In the genomic region with DNA sequence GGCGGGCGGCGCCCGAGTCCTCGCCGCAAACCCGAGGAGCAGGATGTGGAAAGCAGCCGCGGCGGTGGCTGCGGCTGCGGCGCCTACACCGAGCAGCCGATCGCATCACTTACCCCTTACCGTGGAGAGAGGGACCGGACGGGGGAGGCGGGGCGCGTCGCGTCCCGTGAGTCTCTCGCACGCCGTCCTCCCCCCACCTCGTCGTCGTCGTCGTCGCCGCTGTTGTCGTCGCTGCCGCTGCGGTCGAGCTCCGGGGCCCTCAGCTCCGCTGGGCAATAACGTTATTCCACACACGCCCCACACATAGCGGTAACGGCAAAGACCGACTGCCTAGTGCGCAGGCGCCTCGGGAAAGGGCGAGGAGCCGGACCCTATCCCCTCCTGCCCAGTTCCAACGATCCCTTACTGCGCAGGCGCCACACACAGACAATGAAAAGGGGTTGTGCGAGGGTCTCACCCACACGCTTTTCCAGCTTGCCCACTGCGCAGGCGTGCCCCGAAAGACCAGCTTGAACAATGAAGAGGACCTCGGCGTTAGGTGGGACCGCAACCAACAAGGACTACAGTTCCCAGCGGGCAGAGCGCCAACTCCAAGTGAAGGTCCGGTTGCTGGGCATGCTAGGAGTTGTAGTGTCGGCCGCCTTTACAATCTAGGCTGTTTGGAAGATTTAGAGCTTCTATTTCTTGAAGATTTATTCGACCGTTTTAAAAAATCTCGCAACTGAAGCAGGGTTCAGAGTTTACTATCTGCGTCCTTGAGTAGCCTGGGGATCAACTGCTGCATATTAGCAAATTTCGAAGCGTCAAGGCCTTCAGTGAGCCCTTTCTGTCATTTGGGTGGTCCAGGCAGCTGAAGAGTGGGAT, we compare ENCODE assay signal across 8 cellular contexts. TPM values are rescaled to one million over a fixed set of nuclear protein-coding genes. Genes with fewer than 3 reads are reported as not detected.
A peak's percentile ranks its signal among the peaks of the same experiment; 100 is the strongest.
DNase-seq lines count a peak whose midpoint lies in the region; ATAC-seq and TF ChIP-seq lines count a peak whose summit lies in the region.

A gene (minus strand): TSS at position 355 of the 864 bp plus-strand sequence. CDS start 30,001 bp downstream, outside the sequence.

- H3K4me3 Mint-ChIP-seq in glutamatergic neuron (ENCODE audit: unreplicated experiment) (peak within 1 kb of the TSS; percentile 99), osteocyte (ENCODE audit: unreplicated experiment) (peak within 1 kb of the TSS; percentile 96)

- H3K4me1 Mint-ChIP-seq in glutamatergic neuron (ENCODE audit: low read depth, unreplicated experiment): peaks cover 13% of the 10 kb centered on the region
- peaks cover 48% of the 10 kb centered on the region for H3K4me1 Mint-ChIP-seq in osteocyte (ENCODE audit: unreplicated experiment)

- peak within 1 kb of the TSS; percentile 91 for H3K4me3 ChIP-seq in HFF-Myc (replicated peaks; ENCODE audit: low read depth, low read length)
- H3K4me3 ChIP-seq in thymus (ENCODE audit: low read length): peak within 1 kb of the TSS; percentile 82

- no peaks in the 10 kb centered on the region for H3K36me3 ChIP-seq in thymus (ENCODE audit: control insufficient read depth, insufficient read depth)

- no peaks in the 10 kb centered on the region for H3K27me3 ChIP-seq in thymus (ENCODE audit: control insufficient read depth, insufficient read depth)

- no peaks in the 10 kb centered on the region for H3K9me3 ChIP-seq in thymus (ENCODE audit: control insufficient read depth)

- ATAC-seq in SK-N-SH treated with all-trans-retinoic acid at 6 μM for 48 hours: peak; percentile 78
- peak; percentile 65 to 67 for ATAC-seq in activated naive CD4-positive, alpha-beta T cell treated with anti-CD3 and anti-CD28 coated beads, Interleukin-2, amount 50 U/mL, for 72 hours

- WGBS in thymus: under 1% methylated on average over 74 of the region's 74 CpGs

- H3K9me3 Mint-ChIP-seq in activated naive CD4-positive, alpha-beta T cell treated with anti-CD3 and anti-CD28 coated beads, Interleukin-2, amount 50 U/mL, for 72 hours: no peaks in the 10 kb centered on the region
- H3K9me3 Mint-ChIP-seq in glutamatergic neuron (ENCODE audit: unreplicated experiment) (peaks cover 14% of the 10 kb centered on the region), osteocyte (ENCODE audit: unreplicated experiment) (no peaks in the 10 kb centered on the region)

- peaks cover 9% of the 10 kb centered on the region for H3K4me1 ChIP-seq in thymus (ENCODE audit: control insufficient read depth, insufficient read depth, low read length)

- peaks cover 6% of the 10 kb centered on the region in 2 donors for H3K36me3 Mint-ChIP-seq in activated naive CD4-positive, alpha-beta T cell treated with anti-CD3 and anti-CD28 coated beads, Interleukin-2, amount 50 U/mL, for 72 hours
- no peaks in the 10 kb centered on the region for H3K36me3 Mint-ChIP-seq in glutamatergic neuron (ENCODE audit: unreplicated experiment)
- H3K36me3 Mint-ChIP-seq in osteocyte (ENCODE audit: unreplicated experiment): no peaks in the 10 kb centered on the region

- peaks cover 12% of the 10 kb centered on the region for H3K27me3 Mint-ChIP-seq in glutamatergic neuron (ENCODE audit: unreplicated experiment)
- H3K27me3 Mint-ChIP-seq in osteocyte (ENCODE audit: unreplicated experiment): no peaks in the 10 kb centered on the region

- TF ChIP-seq CTCF in HFF-Myc (IDR thresholded peaks at IDR 0.05; ENCODE audit: low read depth, low read length, missing control alignments) (no peak), glutamatergic neuron (IDR thresholded peaks at IDR 0.05; ENCODE audit: partially characterized antibody, unreplicated experiment) (no peak), osteocyte (IDR thresholded peaks at IDR 0.05) (no peak)

- peak; percentile 68 for DNase-seq in GM04503 (ENCODE audit: low read depth)
- DNase-seq in HFF-Myc (ENCODE audit: extremely low read depth, low read depth): peak; percentile 94
- peak; percentile 99 for DNase-seq in NAMALWA (ENCODE audit: low spot score)
- DNase-seq in activated naive CD4-positive, alpha-beta T cell treated with anti-CD3 and anti-CD28 coated beads, Interleukin-2, amount 50 U/mL, for 72 hours (ENCODE audit: low spot score in 2 of 2): peak; percentile 80 to 92
- DNase-seq in glutamatergic neuron: peak; percentile 100
- DNase-seq in osteocyte (ENCODE audit: extremely low spot score, unreplicated experiment): peak; percentile 99

- peak within 1 kb of the TSS; percentile 96 for H3K27ac ChIP-seq in thymus (ENCODE audit: low read depth)

- peak within 1 kb of the TSS; percentile 99 to 100 for H3K27ac Mint-ChIP-seq in activated naive CD4-positive, alpha-beta T cell treated with anti-CD3 and anti-CD28 coated beads, Interleukin-2, amount 50 U/mL, for 72 hours
- H3K27ac Mint-ChIP-seq in glutamatergic neuron (ENCODE audit: unreplicated experiment) (peak within 1 kb of the TSS; percentile 100), osteocyte (ENCODE audit: unreplicated experiment) (peak within 1 kb of the TSS; percentile 96)

TF ChIP-seq in SK-N-SH treated with all-trans-retinoic acid at 6 μM for 48 hours, 23 proteins besides CTCF, POLR2A, EP300 and RAD21:
- TF ChIP-seq BACH2 (CRISPR knock-in tag; IDR thresholded peaks at IDR 0.05; ENCODE audit: borderline replicate concordance) (no peak), OSR1 (CRISPR knock-in tag; IDR thresholded peaks at IDR 0.05) (no peak), CSDC2 (CRISPR knock-in tag; IDR thresholded peaks at IDR 0.05) (no peak), ZNF8 (CRISPR knock-in tag; IDR thresholded peaks at IDR 0.05) (no peak), ARNTL (CRISPR knock-in tag; IDR thresholded peaks at IDR 0.05; ENCODE audit: borderline replicate concordance, low read depth) (no peak), TCF4 (CRISPR knock-in tag; IDR thresholded peaks at IDR 0.05; ENCODE audit: borderline replicate concordance) (no peak), ESRRG (CRISPR knock-in tag; IDR thresholded peaks at IDR 0.05) (no peak), SNAI2 (CRISPR knock-in tag; IDR thresholded peaks at IDR 0.05) (no peak), ZNF70 (CRISPR knock-in tag; IDR thresholded peaks at IDR 0.05) (no peak), ISL1 (CRISPR knock-in tag; IDR thresholded peaks at IDR 0.05) (no peak), TOX (CRISPR knock-in tag; IDR thresholded peaks at IDR 0.05; ENCODE audit: borderline replicate concordance) (no peak), ZC3H10 (CRISPR knock-in tag; IDR thresholded peaks at IDR 0.05) (no peak), RARB (CRISPR knock-in tag; IDR thresholded peaks at IDR 0.05) (no peak)
- TF ChIP-seq, protein P1, sequence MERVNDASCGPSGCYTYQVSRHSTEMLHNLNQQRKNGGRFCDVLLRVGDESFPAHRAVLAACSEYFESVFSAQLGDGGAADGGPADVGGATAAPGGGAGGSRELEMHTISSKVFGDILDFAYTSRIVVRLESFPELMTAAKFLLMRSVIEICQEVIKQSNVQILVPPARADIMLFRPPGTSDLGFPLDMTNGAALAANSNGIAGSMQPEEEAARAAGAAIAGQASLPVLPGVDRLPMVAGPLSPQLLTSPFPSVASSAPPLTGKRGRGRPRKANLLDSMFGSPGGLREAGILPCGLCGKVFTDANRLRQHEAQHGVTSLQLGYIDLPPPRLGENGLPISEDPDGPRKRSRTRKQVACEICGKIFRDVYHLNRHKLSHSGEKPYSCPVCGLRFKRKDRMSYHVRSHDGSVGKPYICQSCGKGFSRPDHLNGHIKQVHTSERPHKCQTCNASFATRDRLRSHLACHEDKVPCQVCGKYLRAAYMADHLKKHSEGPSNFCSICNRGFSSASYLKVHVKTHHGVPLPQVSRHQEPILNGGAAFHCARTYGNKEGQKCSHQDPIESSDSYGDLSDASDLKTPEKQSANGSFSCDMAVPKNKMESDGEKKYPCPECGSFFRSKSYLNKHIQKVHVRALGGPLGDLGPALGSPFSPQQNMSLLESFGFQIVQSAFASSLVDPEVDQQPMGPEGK (CRISPR knock-in tag; IDR thresholded peaks at IDR 0.05; ENCODE audit: borderline replicate concordance): no peak
- TF ChIP-seq, protein P2, sequence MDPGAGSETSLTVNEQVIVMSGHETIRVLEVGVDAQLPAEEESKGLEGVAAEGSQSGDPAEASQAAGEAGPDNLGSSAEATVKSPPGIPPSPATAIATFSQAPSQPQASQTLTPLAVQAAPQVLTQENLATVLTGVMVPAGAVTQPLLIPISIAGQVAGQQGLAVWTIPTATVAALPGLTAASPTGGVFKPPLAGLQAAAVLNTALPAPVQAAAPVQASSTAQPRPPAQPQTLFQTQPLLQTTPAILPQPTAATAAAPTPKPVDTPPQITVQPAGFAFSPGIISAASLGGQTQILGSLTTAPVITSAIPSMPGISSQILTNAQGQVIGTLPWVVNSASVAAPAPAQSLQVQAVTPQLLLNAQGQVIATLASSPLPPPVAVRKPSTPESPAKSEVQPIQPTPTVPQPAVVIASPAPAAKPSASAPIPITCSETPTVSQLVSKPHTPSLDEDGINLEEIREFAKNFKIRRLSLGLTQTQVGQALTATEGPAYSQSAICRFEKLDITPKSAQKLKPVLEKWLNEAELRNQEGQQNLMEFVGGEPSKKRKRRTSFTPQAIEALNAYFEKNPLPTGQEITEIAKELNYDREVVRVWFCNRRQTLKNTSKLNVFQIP (CRISPR knock-in tag; IDR thresholded peaks at IDR 0.05; ENCODE audit: borderline replicate concordance, low read depth): no peak

RNA-seq across cellular contexts. Expression of the gene that starts here (rescaled TPM):
- total RNA-seq in activated naive CD4-positive, alpha-beta T cell treated with anti-CD3 and anti-CD28 coated beads, Interleukin-2, amount 50 U/mL, for 72 hours: 10 to 100 TPM; 51.9 to 72.9 TPM
- total RNA-seq in glutamatergic neuron (ENCODE audit: unreplicated experiment): 450 TPM
- 125 and 131 TPM in 2 replicates for total RNA-seq in osteocyte
- 40.8 TPM for polyA plus RNA-seq in thymus

Comparison
In these comparisons a context has a peak if more than half of its experiments do, and no peak if none do; other contexts are left out.
1. Peak in every context shown above with its lines: DNase-seq, ATAC-seq, H3K4me3 ChIP-seq and H3K27ac ChIP-seq.